ENCODE assay signal across 11 cellular contexts in genomic region chr17:81286491-81287145, GRCh38. TPM values are rescaled to one million over a fixed set of nuclear protein-coding genes. Genes with fewer than 3 reads are reported as not detected.
DNase-seq lines count a peak whose midpoint lies in the region; ATAC-seq and TF ChIP-seq lines count a peak whose summit lies in the region.
"Had no signal": no experiment of that assay in that cellular context is flagged by ENCODE, and none has a peak within 500 bp of the region (broad histone marks: within the 10 kb centered on the region; RNA-seq: fewer than 3 reads in every experiment).

No MANE protein-coding gene starts in this region.

- intact Hi-C loops in heart left ventricle (cut with DNase I): no loop called here
- intact Hi-C loops in Right ventricle myocardium superior (cut with DNase I): no loop called here
- intact Hi-C loops in transverse colon (cut with DNase I; ENCODE audit: low total_unique reads): no loop called here

- H3K4me3 ChIP-seq in heart left ventricle (no peak overlapping the region), muscle layer of duodenum (ENCODE audit: low read depth in 1 of 2, low read length in 2 of 2) (no peak overlapping the region), transverse colon (no peak overlapping the region)

- H3K9me3 ChIP-seq in heart left ventricle (no peaks in the 10 kb centered on the region), muscle layer of duodenum (ENCODE audit: control insufficient read depth in 1 of 2, low read length in 2 of 2) (no peaks in the 10 kb centered on the region), transverse colon (no peaks in the 10 kb centered on the region)

- ATAC-seq in heart left ventricle: no peak
- ATAC-seq in Right ventricle myocardium superior (ENCODE audit: poor library complexity): no peak
- ATAC-seq in GM19324 (IDR thresholded peaks at IDR 0.05; ENCODE audit: low FRiP score, unreplicated experiment): no peak
- no peak for ATAC-seq in HG02763 (IDR thresholded peaks at IDR 0.05; ENCODE audit: unreplicated experiment)

- WGBS in heart left ventricle, 4 donors: 85 to 92% (median 88%) methylated on average over 17 to 23 of the region's 23 CpGs
- WGBS in transverse colon (ENCODE audit: low coverage in 1 of 2), 2 donors: 91% methylated on average over 23 of the region's 23 CpGs; no CpG with 5 or more reads in 1 of the 2 donors

- TF ChIP-seq POLR2A in heart left ventricle (IDR thresholded peaks at IDR 0.05) (no peak), transverse colon (IDR thresholded peaks at IDR 0.05) (no peak)

- H3K36me3 ChIP-seq in heart left ventricle: peaks cover 0 to 53% (median 21%) of the 10 kb centered on the region in 9 donors
- H3K36me3 ChIP-seq in muscle layer of duodenum (ENCODE audit: control insufficient read depth in 1 of 2, insufficient read depth in 2 of 2, low read length in 2 of 2): peaks cover 5 to 27% of the 10 kb centered on the region in 2 donors
- peaks cover 0 to 13% (median 0%) of the 10 kb centered on the region in 4 donors for H3K36me3 ChIP-seq in transverse colon

- H3K4me1 ChIP-seq in heart left ventricle: peaks cover 4 to 67% (median 30%) of the 10 kb centered on the region in 12 donors
- peaks cover 5 to 23% of the 10 kb centered on the region in 2 donors for H3K4me1 ChIP-seq in muscle layer of duodenum (ENCODE audit: control insufficient read depth in 1 of 2, insufficient read depth in 2 of 2, low read length in 2 of 2)
- H3K4me1 ChIP-seq in transverse colon: peaks cover 2 to 26% (median 7%) of the 10 kb centered on the region in 4 donors

- H3K27ac ChIP-seq in heart left ventricle (peak overlapping the region; percentile 71 to 94 (median 82)), caudate nucleus (ENCODE audit: low read depth, low read length) (peak overlapping the region; percentile 76), muscle layer of duodenum (ENCODE audit: low read length) (peak overlapping the region; percentile 63), transverse colon (peak overlapping the region; percentile 57 to 70 (median 62))

- TF ChIP-seq CTCF in heart left ventricle (IDR thresholded peaks at IDR 0.05): no peak
- TF ChIP-seq CTCF in transverse colon (IDR thresholded peaks at IDR 0.05): no peak

- in situ Hi-C loops in transverse colon (cut with MboI; ENCODE audit: low pct_ligation_motif_present in 1 of 4, low pct_unique_long_range_greater_than_20kb in 1 of 4, low sequenced_read_pairs in 3 of 4): loop anchor here in 2 of 4 donors (25.0 kb wide), 2 partner anchors 101 to 201 kb away; partner anchors contain the start of gene BAHCC1 (in 1 of the 2)

- no peak for TF ChIP-seq EP300 in transverse colon (IDR thresholded peaks at IDR 0.05; ENCODE audit: low read depth)

- DNase-seq in heart left ventricle: peak in 2 of 5 donors; percentile 15 to 57
- no peak for DNase-seq in Right ventricle myocardium superior
- no peak for DNase-seq in caudate nucleus (lab: John Stamatoyannopoulos, UW)
- no peak for DNase-seq in transverse colon
- no peak for DNase-seq in NCI-H510A (lab: John Stamatoyannopoulos, UW)
- DNase-seq: AML-193, head of caudate nucleus, NCI-H1417 treated with DMSO at 0.1 percent for 48 hours had no signal

- no peaks in the 10 kb centered on the region for H3K27me3 ChIP-seq in heart left ventricle
- H3K27me3 ChIP-seq in muscle layer of duodenum (ENCODE audit: low read depth, low read length): no peaks in the 10 kb centered on the region
- no peaks in the 10 kb centered on the region for H3K27me3 ChIP-seq in transverse colon

RNA-seq across cellular contexts. Expression of gene SLC38A10, which starts 8.5 kb away (rescaled TPM):
- 10 to 100 TPM; 27.4 to 67.7 (median 43.1) TPM for total RNA-seq in heart left ventricle
- polyA plus RNA-seq in heart left ventricle: 10 to 100 TPM; 48.0 to 63.3 TPM
- total RNA-seq in Right ventricle myocardium superior: 41.3 TPM
- total RNA-seq in transverse colon: 100 to 1,000 TPM in 2 of 4 donors, 10 to 100 TPM in 2; 94.9 to 113 (median 98.9) TPM

RNA-seq across cellular contexts. Expression of gene NDUFAF8, which starts 47.5 kb away (rescaled TPM):
- total RNA-seq in heart left ventricle (10 to 100 TPM; 31.8 to 77.1 (median 50.2) TPM), Right ventricle myocardium superior (59.4 TPM), transverse colon (10 to 100 TPM in 3 of 4 donors, not detected in 1; 22.3 to 35.4 (median 29.9) TPM)
- 10 to 100 TPM; 26.7 to 51.9 TPM for polyA plus RNA-seq in heart left ventricle

RNA-seq across cellular contexts. Expression of gene TEPSIN, which starts 47.8 kb away (rescaled TPM):
- 10 to 100 TPM in 5 of 9 donors, 1 to 10 TPM in 4; 6.8 to 16.0 (median 10.2) TPM for total RNA-seq in heart left ventricle
- polyA plus RNA-seq in heart left ventricle: 10 to 100 TPM; 12.4 to 14.4 TPM
- total RNA-seq in Right ventricle myocardium superior: 13.4 TPM
- total RNA-seq in transverse colon: 100 to 1,000 TPM in 2 of 4 donors, 10 to 100 TPM in 2; 61.2 to 336 (median 121) TPM
